2 cellular contexts compared by ENCODE assay signal in the genomic region with DNA sequence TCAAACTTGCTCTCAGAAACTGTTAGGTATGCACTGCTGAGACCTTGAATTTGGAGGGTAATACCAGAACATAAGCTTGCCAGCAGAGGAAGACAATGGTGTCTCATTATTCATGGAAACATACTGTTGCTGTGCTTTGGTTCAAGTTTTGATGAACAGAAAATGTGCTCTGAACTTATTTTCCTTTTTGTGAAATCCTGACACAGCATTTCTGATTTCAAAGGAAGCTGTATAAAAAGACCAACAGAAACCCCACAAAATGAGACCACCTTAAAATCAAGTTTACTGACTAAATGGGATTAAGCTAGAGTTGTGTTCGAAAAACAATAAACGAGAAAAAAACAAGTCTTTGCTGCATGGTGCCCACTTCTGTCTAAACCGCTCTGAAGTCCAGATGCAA.
TF ChIP-seq lines count a peak whose summit lies in the region.

No MANE protein-coding gene starts in this region.

TF ChIP-seq in HepG2, 621 proteins besides CTCF, POLR2A, EP300 and RAD21:
- TF ChIP-seq HNF4A (CRISPR knock-in tag; IDR thresholded peaks at IDR 0.05): no peak
- TF ChIP-seq ZNF776 (CRISPR knock-in tag; IDR thresholded peaks at IDR 0.05): no peak
- TF ChIP-seq KDM4B (CRISPR knock-in tag; IDR thresholded peaks at IDR 0.05): no peak
- peak in 1 of 2 experiments; percentile 77; a peak in 3 of 4 replicates for TF ChIP-seq MAFK (conservative IDR thresholded peaks at IDR 0.05 in 1 of 2, IDR thresholded peaks at IDR 0.05 in 1 of 2; ENCODE audit: low read length in 2 of 2)
- TF ChIP-seq, protein P1, sequence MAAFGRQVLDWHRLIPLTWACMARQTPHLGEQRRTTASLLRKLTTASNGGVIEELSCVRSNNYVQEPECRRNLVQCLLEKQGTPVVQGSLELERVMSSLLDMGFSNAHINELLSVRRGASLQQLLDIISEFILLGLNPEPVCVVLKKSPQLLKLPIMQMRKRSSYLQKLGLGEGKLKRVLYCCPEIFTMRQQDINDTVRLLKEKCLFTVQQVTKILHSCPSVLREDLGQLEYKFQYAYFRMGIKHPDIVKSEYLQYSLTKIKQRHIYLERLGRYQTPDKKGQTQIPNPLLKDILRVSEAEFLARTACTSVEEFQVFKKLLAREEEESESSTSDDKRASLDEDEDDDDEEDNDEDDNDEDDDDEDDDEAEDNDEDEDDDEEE (CRISPR knock-in tag; IDR thresholded peaks at IDR 0.05): no peak
- peak; percentile 42; the same call in 1 of the 2 replicates for TF ChIP-seq MAFF (IDR thresholded peaks at IDR 0.05; ENCODE audit: low read depth, low read length)

TF ChIP-seq in K562, 482 proteins besides CTCF, POLR2A, EP300 and RAD21:
- peak; percentile 48; the same call in 1 of the 2 replicates for TF ChIP-seq MAFK (IDR thresholded peaks at IDR 0.05; ENCODE audit: low read length)
- TF ChIP-seq MAFG (tag; conservative IDR thresholded peaks at IDR 0.05): peak; percentile 46
- peak; percentile 73 for TF ChIP-seq C11orf30 (IDR thresholded peaks at IDR 0.05; ENCODE audit: low read depth)
- TF ChIP-seq SMARCA5 (IDR thresholded peaks at IDR 0.05): no peak
- no peak for TF ChIP-seq STAG1 (CRISPR knock-in tag; IDR thresholded peaks at IDR 0.05; ENCODE audit: borderline replicate concordance)
- peak; percentile 88 for TF ChIP-seq ZNF316 (IDR thresholded peaks at IDR 0.05)
- peak; percentile 53 for TF ChIP-seq MAFF (IDR thresholded peaks at IDR 0.05; ENCODE audit: low read length)
